Comparison of ENCODE assay signal across 14 cellular contexts in genomic region chr6:87791029-87791428, GRCh38.
"Had no signal": no experiment of that assay in that cellular context is flagged by ENCODE, and none has a peak within 500 bp of the region (broad histone marks: within the 10 kb centered on the region; RNA-seq: fewer than 3 reads in every experiment).

No MANE protein-coding gene starts in this region.

- ATAC-seq: activated naive CD4-positive, alpha-beta T cell treated with anti-CD3 and anti-CD28 coated beads, Interleukin-2, amount 50 U/mL, for 72 hours; left ventricle myocardium superior; naive thymus-derived CD8-positive, alpha-beta T cell; stimulated activated naive CD8-positive, alpha-beta T cell treated with anti-CD3 and anti-CD28 coated beads, Interleukin-15, amount 100 ng/mL, for 72 hours had no signal

- H3K27ac ChIP-seq: parathyroid adenoma had no signal

- DNase-seq: activated CD4-positive, alpha-beta T cell treated with anti-CD3 and anti-CD28 coated beads, Interleukin-2, amount 50 U/mL, for 48 hours; activated gamma-delta T cell treated with Interleukin-2 at 50 U/mL for 16 hours; cerebellar nuclear complex; effector CD8-positive, alpha-beta T cell; foreskin fibroblast; glutamatergic neuron; left ventricle myocardium superior; mesendoderm; naive thymus-derived CD8-positive, alpha-beta T cell; stimulated activated naive CD8-positive, alpha-beta T cell treated with anti-CD3 and anti-CD28 coated beads, Interleukin-15, amount 100 ng/mL, for 72 hours had no signal

- H3K9ac ChIP-seq: parathyroid adenoma had no signal

- H3K9me3 Mint-ChIP-seq: activated naive CD4-positive, alpha-beta T cell treated with anti-CD3 and anti-CD28 coated beads, Interleukin-2, amount 50 U/mL, for 72 hours; activated T-helper 1 cell treated with anti-CD3 and anti-CD28 coated beads, Interleukin-12 subunit alpha, Interleukin-12 subunit beta, Interleukin-2, Interleukin-4 antibody, amounts not matched to agents 30 ng/mL and 10 ng/mL and 1 ng/mL, durations not matched to agents 14 hours and 24 hours and 36 hours; naive thymus-derived CD8-positive, alpha-beta T cell; stimulated activated naive CD8-positive, alpha-beta T cell treated with anti-CD3 and anti-CD28 coated beads, Interleukin-15, amount 100 ng/mL, for 72 hours; type B pancreatic cell had no signal

- H3K4me1 ChIP-seq: parathyroid adenoma had no signal

- H3K36me3 Mint-ChIP-seq: activated naive CD4-positive, alpha-beta T cell treated with anti-CD3 and anti-CD28 coated beads, Interleukin-2, amount 50 U/mL, for 72 hours; type B pancreatic cell had no signal

- H3K79me2 ChIP-seq: parathyroid adenoma had no signal

- H3K4me3 Mint-ChIP-seq: activated T-helper 1 cell treated with anti-CD3 and anti-CD28 coated beads, Interleukin-12 subunit alpha, Interleukin-12 subunit beta, Interleukin-2, Interleukin-4 antibody, amounts not matched to agents 30 ng/mL and 10 ng/mL and 1 ng/mL, durations not matched to agents 14 hours and 24 hours and 36 hours; naive thymus-derived CD8-positive, alpha-beta T cell; stimulated activated naive CD8-positive, alpha-beta T cell treated with anti-CD3 and anti-CD28 coated beads, Interleukin-15, amount 100 ng/mL, for 72 hours; type B pancreatic cell had no signal

- H3K27ac Mint-ChIP-seq: activated naive CD4-positive, alpha-beta T cell treated with anti-CD3 and anti-CD28 coated beads, Interleukin-2, amount 50 U/mL, for 72 hours; activated T-helper 1 cell treated with anti-CD3 and anti-CD28 coated beads, Interleukin-12 subunit alpha, Interleukin-12 subunit beta, Interleukin-2, Interleukin-4 antibody, amounts not matched to agents 30 ng/mL and 10 ng/mL and 1 ng/mL, durations not matched to agents 14 hours and 24 hours and 36 hours; naive thymus-derived CD8-positive, alpha-beta T cell; stimulated activated naive CD8-positive, alpha-beta T cell treated with anti-CD3 and anti-CD28 coated beads, Interleukin-15, amount 100 ng/mL, for 72 hours; type B pancreatic cell had no signal

- H3K4me1 Mint-ChIP-seq: stimulated activated naive CD8-positive, alpha-beta T cell treated with anti-CD3 and anti-CD28 coated beads, Interleukin-15, amount 100 ng/mL, for 72 hours had no signal

- H2AFZ ChIP-seq: parathyroid adenoma had no signal

- H3K27me3 Mint-ChIP-seq: type B pancreatic cell had no signal
